In the genomic region with DNA sequence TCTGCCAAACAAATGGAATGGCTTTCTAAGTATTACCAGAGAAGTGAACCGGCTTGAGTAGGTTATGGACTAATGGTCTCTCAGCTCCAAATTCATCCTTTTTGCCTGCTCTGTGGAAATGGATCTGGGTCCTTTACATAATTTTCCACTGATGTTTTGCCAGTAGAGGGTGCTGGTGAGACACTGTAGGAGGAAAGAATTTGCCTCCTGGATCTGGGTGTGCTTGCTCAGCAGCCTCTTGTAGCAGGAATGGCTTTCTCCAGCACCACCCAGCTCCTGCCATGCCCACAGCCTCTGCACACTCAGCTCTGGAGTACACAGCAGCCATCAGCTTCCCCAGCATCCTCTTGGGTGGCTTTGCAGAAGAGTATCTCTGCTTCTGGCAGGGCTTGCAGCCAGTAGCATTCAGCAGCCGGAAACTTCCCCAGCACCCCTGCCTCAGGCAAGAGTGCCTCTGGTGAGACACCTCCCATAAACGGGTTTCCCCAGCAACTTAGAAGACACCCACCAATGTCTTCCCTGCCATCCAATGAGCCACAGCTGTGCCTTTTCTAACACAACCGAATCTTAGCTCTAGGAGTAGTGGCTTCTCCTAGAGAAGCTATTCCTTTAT, we compare ENCODE assay signal across 8 cellular contexts.
DNase-seq lines count a peak whose midpoint lies in the region; ATAC-seq and TF ChIP-seq lines count a peak whose summit lies in the region.

No MANE protein-coding gene starts in this region.

- H3K27ac ChIP-seq in lower lobe of right lung = no peak overlapping the region

- no peak overlapping the region for H3K4me3 ChIP-seq in adipocyte (ENCODE audit: low read length)
- no peak overlapping the region for H3K4me3 ChIP-seq in lower lobe of right lung

- intact Hi-C loops in lower lobe of right lung (cut with DNase I) = no loop called here

- ATAC-seq in lower lobe of right lung (peak in 1 of 2 donors; percentile 75), HG02763 (IDR thresholded peaks at IDR 0.05; ENCODE audit: unreplicated experiment) (no peak), GM19023 (IDR thresholded peaks at IDR 0.05; ENCODE audit: unreplicated experiment) (no peak)

- no peak overlapping the region for H3K9ac ChIP-seq in adipocyte (ENCODE audit: low read length)

- H3K4me1 ChIP-seq in adipocyte (ENCODE audit: control insufficient read depth, insufficient read depth, low read length) (no peaks in the 10 kb centered on the region), lower lobe of right lung (no peaks in the 10 kb centered on the region)

- no peaks in the 10 kb centered on the region for H3K36me3 ChIP-seq in adipocyte (ENCODE audit: control insufficient read depth, insufficient read depth, low read length, severe bottlenecking)
- no peaks in the 10 kb centered on the region for H3K36me3 ChIP-seq in lower lobe of right lung

- DNase-seq in stimulated activated CD4-positive, alpha-beta T cell treated with anti-CD3 and anti-CD28 coated beads, Interleukin-1b, Interleukin-23, amount 100 ng/mL, for 48 hours = peak; percentile 2
- no peak for DNase-seq in stimulated activated CD4-positive, alpha-beta T cell treated with anti-CD3 and anti-CD28 coated beads, Interleukin-12 subunit alpha, Interleukin-12 subunit beta, amount 100 ng/mL, for 4 hours
- peak; percentile 42 for DNase-seq in MV-4-11 (lab: John Stamatoyannopoulos, UW)
- DNase-seq in adipocyte (ENCODE audit: low read depth) = peak; percentile 59
- no peak for DNase-seq in lower lobe of right lung
- DNase-seq in ecto neural progenitor cell (ENCODE audit: low spot score) = no peak

- no peaks in the 10 kb centered on the region for H3K9me3 ChIP-seq in adipocyte (ENCODE audit: control insufficient read depth, low read length)
- no peaks in the 10 kb centered on the region for H3K9me3 ChIP-seq in lower lobe of right lung

- H3K27me3 ChIP-seq in adipocyte (replicated peaks; ENCODE audit: control insufficient read depth, insufficient read depth, low read length) = no peaks in the 10 kb centered on the region
- no peaks in the 10 kb centered on the region for H3K27me3 ChIP-seq in lower lobe of right lung (ENCODE audit: low read depth)

- peak; percentile 37 for TF ChIP-seq CTCF in lower lobe of right lung (IDR thresholded peaks at IDR 0.05)

Comparison
In these comparisons a context has a peak if more than half of its experiments do, and no peak if none do; other contexts are left out.
1. DNase-seq: peak in stimulated activated CD4-positive, alpha-beta T cell treated with anti-CD3 and anti-CD28 coated beads, Interleukin-1b, Interleukin-23, amount 100 ng/mL, for 48 hours (single experiment), MV-4-11 (single experiment) and adipocyte (single experiment); none in stimulated activated CD4-positive, alpha-beta T cell treated with anti-CD3 and anti-CD28 coated beads, Interleukin-12 subunit alpha, Interleukin-12 subunit beta, amount 100 ng/mL, for 4 hours (single experiment), lower lobe of right lung (single experiment) and ecto neural progenitor cell (single experiment).